In genomic region chr9:22158983-22159382, GRCh38 we compare ENCODE assay signal across 11 cellular contexts.
DNase-seq lines count a peak whose midpoint lies in the region; FAIRE-seq and TF ChIP-seq lines count a peak whose summit lies in the region.
"Had no signal": no experiment of that assay in that cellular context is flagged by ENCODE, and none has a peak within 500 bp of the region (broad histone marks: within the 10 kb centered on the region; RNA-seq: fewer than 3 reads in every experiment).

No MANE protein-coding gene starts in this region.

- no peaks in the 10 kb centered on the region for H3K9me2 ChIP-seq in Karpas-422 (replicated peaks; ENCODE audit: insufficient read depth, low read length)

- H3K27me3 Mint-ChIP-seq in dendritic cell treated with granulocyte-macrophage colony-stimulating factor and Interleukin-4, amounts not matched to agents 40 ng/mL and 50 ng/mL, for 4 days: peaks cover 12% of the 10 kb centered on the region

- H4K20me1 ChIP-seq in Karpas-422 (ENCODE audit: insufficient read depth, low read depth, low read length): no peaks in the 10 kb centered on the region

- H3K36me3 ChIP-seq in Karpas-422 (ENCODE audit: insufficient read depth, low read length): no peaks in the 10 kb centered on the region
- H3K36me3 ChIP-seq in A673 (ENCODE audit: insufficient read depth, low read length, poor library complexity, severe bottlenecking): no peaks in the 10 kb centered on the region
- H3K36me3 ChIP-seq: thyroid gland had no signal

- POLR2A ChIA-PET in A673 (lab: Charles Lee; ENCODE audit: low non-redundant PET): no interaction called here

- 19 to 30% methylated on average over 3 of the region's 3 CpGs for WGBS in lower leg skin, 2 donors

- H3K4me1 Mint-ChIP-seq in dendritic cell treated with granulocyte-macrophage colony-stimulating factor and Interleukin-4, amounts not matched to agents 40 ng/mL and 50 ng/mL, for 4 days (ENCODE audit: low read depth): peaks cover 41% of the 10 kb centered on the region

- no peaks in the 10 kb centered on the region for H3K36me3 Mint-ChIP-seq in dendritic cell treated with granulocyte-macrophage colony-stimulating factor and Interleukin-4, amounts not matched to agents 40 ng/mL and 50 ng/mL, for 4 days (ENCODE audit: low read depth)

- H3K27ac Mint-ChIP-seq in dendritic cell treated with granulocyte-macrophage colony-stimulating factor and Interleukin-4, amounts not matched to agents 40 ng/mL and 50 ng/mL, for 4 days: peak overlapping the region; percentile 45

- TF ChIP-seq POLR2A in lower leg skin (IDR thresholded peaks at IDR 0.05): no peak

- no peak overlapping the region for H3K4me2 ChIP-seq in Karpas-422 (ENCODE audit: low read depth, low read length, poor library complexity, severe bottlenecking)

- BruUV-seq in A673 (replicated peaks; lab: Mats Ljungman, UMichigan): no TSS peak

- no peaks in the 10 kb centered on the region for H3K79me2 ChIP-seq in Karpas-422 (ENCODE audit: low read length)

- no peak for FAIRE-seq in GM19239 (lab: Jason Lieb, UNC)
- FAIRE-seq: small intestine had no signal

- no peak overlapping the region for H3K9ac ChIP-seq in Karpas-422 (ENCODE audit: low read length)

- TF ChIP-seq CTCF in lower leg skin (IDR thresholded peaks at IDR 0.05) (no peak), A673 (conservative IDR thresholded peaks at IDR 0.05; ENCODE audit: low read depth, low read length) (no peak)

- CTCF ChIA-PET in A673 (lab: Charles Lee): no interaction called here

- H3K27ac ChIP-seq in Karpas-422 (ENCODE audit: low read length) (no peak overlapping the region), A673 (ENCODE audit: low read depth, low read length, poor library complexity, severe bottlenecking) (no peak overlapping the region)
- H3K27ac ChIP-seq: thyroid gland had no signal

- no peaks in the 10 kb centered on the region for H3K4me1 ChIP-seq in Karpas-422 (ENCODE audit: low read length)
- H3K4me1 ChIP-seq in A673 (ENCODE audit: insufficient read depth, low read length, poor library complexity, severe bottlenecking): no peaks in the 10 kb centered on the region
- H3K4me1 ChIP-seq: thyroid gland had no signal

- intact Hi-C loops in dendritic cell treated with granulocyte-macrophage colony-stimulating factor and Interleukin-4, amounts not matched to agents 40 ng/mL and 50 ng/mL, for 4 days (cut with micrococcal nuclease): no loop called here
- intact Hi-C loops in lower leg skin (cut with DNase I; ENCODE audit: low total_unique reads): no loop called here
- intact Hi-C loops in A673 (cut with micrococcal nuclease; ENCODE audit: unreplicated experiment): no loop called here

- DNase-seq in stimulated activated CD8-positive, alpha-beta memory T cell treated with anti-CD3 and anti-CD28 coated beads, Interleukin-7, amount 100 ng/mL, for 4 hours (ENCODE audit: low read depth in 2 of 2): peak; percentile 2 to 12
- no peak for DNase-seq in stimulated activated CD8-positive, alpha-beta memory T cell treated with anti-CD3 and anti-CD28 coated beads, Interleukin-4, amount 100 ng/mL, for 48 hours
- peak; percentile 72 to 87 for DNase-seq in lower leg skin (ENCODE audit: low spot score in 2 of 2)
- DNase-seq in Karpas-422: no peak
- DNase-seq in germinal center (ENCODE audit: low spot score): no peak
- DNase-seq in GM19239 (ENCODE audit: insufficient read length, low spot score): no peak
- DNase-seq in A673 (ENCODE audit: low spot score): no peak
- DNase-seq: NCI-H748 treated with DMSO at 0.1 percent for 48 hours had no signal

- H2AFZ ChIP-seq in Karpas-422 (ENCODE audit: low read length): no peak overlapping the region

- no peak overlapping the region for H3K4me3 ChIP-seq in lower leg skin (ENCODE audit: low read depth, poor library complexity, severe bottlenecking)
- H3K4me3 ChIP-seq in Karpas-422 (ENCODE audit: low read length): no peak overlapping the region
- H3K4me3 ChIP-seq in A673 (ENCODE audit: low read depth, low read length, poor library complexity, severe bottlenecking): no peak overlapping the region
- H3K4me3 ChIP-seq: thyroid gland had no signal

- H3K9me3 ChIP-seq in Karpas-422 (ENCODE audit: low read length) (no peaks in the 10 kb centered on the region), A673 (ENCODE audit: low read depth, low read length, poor library complexity, severe bottlenecking) (no peaks in the 10 kb centered on the region)
- H3K9me3 ChIP-seq: thyroid gland had no signal

- H3K4me3 Mint-ChIP-seq in dendritic cell treated with granulocyte-macrophage colony-stimulating factor and Interleukin-4, amounts not matched to agents 40 ng/mL and 50 ng/mL, for 4 days: no peak overlapping the region

- no peaks in the 10 kb centered on the region for H3K9me3 Mint-ChIP-seq in dendritic cell treated with granulocyte-macrophage colony-stimulating factor and Interleukin-4, amounts not matched to agents 40 ng/mL and 50 ng/mL, for 4 days

- H3K27me3 ChIP-seq in Karpas-422 (ENCODE audit: low read length) (0 out of 2 replicates have a peak, but pooled peaks cover 3% of the 10 kb centered on the region), A673 (replicated peaks; ENCODE audit: insufficient read depth, low read depth, low read length, poor library complexity) (no peaks in the 10 kb centered on the region)
- H3K27me3 ChIP-seq: thyroid gland had no signal

Comparison
In these comparisons a context has a peak if more than half of its experiments do, and no peak if none do; other contexts are left out.
1. DNase-seq: peak in stimulated activated CD8-positive, alpha-beta memory T cell treated with anti-CD3 and anti-CD28 coated beads, Interleukin-7, amount 100 ng/mL, for 4 hours (2 of 2) and lower leg skin (2 of 2); none in stimulated activated CD8-positive, alpha-beta memory T cell treated with anti-CD3 and anti-CD28 coated beads, Interleukin-4, amount 100 ng/mL, for 48 hours (single experiment), Karpas-422 (single experiment), germinal center (single experiment), GM19239 (single experiment) and A673 (single experiment).